In the genomic region with DNA sequence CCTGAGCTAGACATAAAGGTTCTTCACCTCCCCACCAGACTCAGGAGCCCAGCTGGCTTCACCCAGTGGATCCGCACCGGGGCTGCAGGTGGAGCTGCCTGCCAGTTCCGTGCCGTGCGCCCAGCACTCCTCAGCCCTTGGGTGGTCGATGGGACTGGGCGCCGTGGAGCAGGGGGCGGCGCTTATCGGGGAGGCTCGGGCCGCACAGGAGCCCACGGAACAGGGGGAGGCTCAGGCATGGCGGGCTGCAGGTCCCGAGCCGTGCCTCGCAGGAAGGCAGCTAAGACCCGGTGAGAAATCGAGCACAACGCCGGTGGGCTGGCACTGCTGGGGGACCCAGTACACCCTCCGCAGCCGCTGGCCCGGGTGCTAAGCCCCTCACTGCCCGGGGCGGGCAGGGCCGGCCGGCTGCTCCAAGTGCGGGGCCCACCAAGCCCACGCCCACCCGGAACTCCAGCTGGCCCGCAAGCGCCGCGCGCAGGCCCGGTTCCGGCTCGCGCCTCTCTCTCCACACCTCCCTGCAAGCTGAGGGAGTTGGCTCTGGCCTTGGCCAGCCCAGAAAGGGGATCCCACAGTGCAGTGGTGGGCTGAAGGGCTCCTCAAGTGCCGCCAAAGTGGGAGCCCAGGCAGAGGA, we compare ENCODE assay signal across 1 cellular context. TPM values are rescaled to one million over a fixed set of nuclear protein-coding genes. Genes with fewer than 3 reads are reported as not detected.
"Had no signal": no experiment of that assay in that cellular context is flagged by ENCODE, and none has a peak within 500 bp of the region (broad histone marks: within the 10 kb centered on the region; RNA-seq: fewer than 3 reads in every experiment).

No MANE protein-coding gene starts in this region.

RNA-seq across cellular contexts. Expression of gene CYP2J2, which starts 43.1 kb away (rescaled TPM):
- total RNA-seq: ascending aorta had no signal
